Comparison of ENCODE assay signal across 8 cellular contexts in the genomic region with DNA sequence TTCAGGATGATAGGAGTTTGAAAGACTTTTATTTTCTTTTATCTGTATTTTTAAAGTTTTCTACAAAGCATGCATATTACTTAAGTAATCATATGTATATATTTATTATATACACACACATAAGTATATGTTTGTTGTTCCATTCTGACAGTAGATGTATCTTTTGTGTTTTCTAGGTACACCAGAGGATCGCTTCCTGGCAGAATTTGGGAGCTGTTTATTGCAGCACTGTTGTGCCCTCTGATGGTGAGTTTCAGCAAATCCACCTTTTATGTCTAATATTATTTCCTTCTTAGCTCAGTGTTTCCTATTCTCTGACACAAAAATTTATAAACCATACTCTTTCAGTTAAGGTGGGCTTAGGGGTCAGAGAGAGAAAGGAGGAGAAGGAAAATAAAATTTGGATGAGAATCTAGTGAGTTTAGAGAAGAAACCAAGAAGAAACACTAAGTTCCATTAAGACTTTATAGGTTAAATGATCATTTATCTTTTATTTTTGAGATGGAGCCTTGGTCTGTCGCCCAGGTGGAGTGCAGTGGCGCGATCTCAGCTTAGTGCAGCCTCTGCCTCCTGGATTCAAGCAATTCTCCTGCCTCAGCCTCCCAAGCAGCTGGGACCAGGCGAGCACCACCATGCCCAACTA. TPM values are rescaled to one million over a fixed set of nuclear protein-coding genes. Genes with fewer than 3 reads are reported as not detected.
A peak's percentile ranks its signal among the peaks of the same experiment; 100 is the strongest.
DNase-seq lines count a peak whose midpoint lies in the region; ATAC-seq and TF ChIP-seq lines count a peak whose summit lies in the region.
"Had no signal": no experiment of that assay in that cellular context is flagged by ENCODE, and none has a peak within 500 bp of the region (broad histone marks: within the 10 kb centered on the region; RNA-seq: fewer than 3 reads in every experiment).

No MANE protein-coding gene starts in this region.

- no peak overlapping the region for H3K4me3 ChIP-seq in Panc1 (ENCODE audit: low read depth in 2 of 2, low read length in 2 of 2)

- no TSS peak for BruUV-seq in Panc1 (replicated peaks; lab: Mats Ljungman, UMichigan)

- no peaks in the 10 kb centered on the region for H3K36me3 ChIP-seq in Panc1 (ENCODE audit: control insufficient read depth, insufficient read depth, low read length)

- in situ Hi-C loops in Panc1 (cut with HindIII; ENCODE audit: low pct_unique_long_range_greater_than_20kb, low sequenced_read_pairs): no loop called here
- in situ Hi-C loops in T47D (cut with HindIII; ENCODE audit: low pct_unique_long_range_greater_than_20kb, low sequenced_read_pairs): no loop called here

- intact Hi-C loops in Panc1 (cut with micrococcal nuclease; ENCODE audit: unreplicated experiment): loop anchor here (2.0 kb wide), 2 partner anchors 140 to 470 kb away; no protein-coding TSS in a partner anchor

- H3K27me3 ChIP-seq in Panc1 (ENCODE audit: control insufficient read depth, insufficient read depth, low read length): no peaks in the 10 kb centered on the region

- POLR2A ChIA-PET in Panc1 (lab: Charles Lee): no interaction called here

- peak; percentile 78; the same call in 1 of the 2 replicates for TF ChIP-seq CTCF in Panc1 (IDR thresholded peaks at IDR 0.05)

- DNase-seq in EH (ENCODE audit: low read depth): peak; percentile 76
- DNase-seq in HuH-7 (ENCODE audit: low spot score): peak; percentile 10
- DNase-seq in Panc1 (ENCODE audit: low read depth, low spot score): peak; percentile 42
- DNase-seq in T47D (ENCODE audit: low read depth in 1 of 2, low spot score in 1 of 2): peak; percentile 18 to 75
- DNase-seq in inferior parietal cortex (ENCODE audit: extremely low spot score): peak; percentile 78
- DNase-seq in stimulated activated CD4-positive, alpha-beta T cell treated with anti-CD3 and anti-CD28 coated beads, Interleukin-4, amount 100 ng/mL, for 24 hours: peak; percentile 35

- H3K4me1 ChIP-seq in Panc1 (ENCODE audit: control insufficient read depth, insufficient read depth, low read length): 0 out of 2 replicates have a peak, but pooled peaks cover 8% of the 10 kb centered on the region

- CTCF ChIA-PET in Panc1 (lab: Charles Lee): interaction anchor here (0.6 to 1.5 kb wide), 9 partner anchors 10 to 474 kb away, joined by 3 to 14 read pairs (median 4); no protein-coding TSS in a partner anchor

- no peak overlapping the region for H3K27ac ChIP-seq in Panc1 (ENCODE audit: low read length)

- ATAC-seq in Panc1: peak; percentile 91
- ATAC-seq in GM21528 (IDR thresholded peaks at IDR 0.05; ENCODE audit: low FRiP score, unreplicated experiment): no peak
- ATAC-seq: activated naive CD4-positive, alpha-beta T cell treated with anti-CD3 and anti-CD28 coated beads, Interleukin-2, amount 50 U/mL, for 72 hours had no signal

- H3K9me3 ChIP-seq in Panc1 (ENCODE audit: control insufficient read depth, insufficient read depth, low read depth, low read length): no peaks in the 10 kb centered on the region

RNA-seq across cellular contexts. Expression of a gene that starts 59.2 kb away (rescaled TPM):
- total RNA-seq in Panc1 (2021; ENCODE audit: unreplicated experiment): not detected
- polyA plus RNA-seq in Panc1 (2012; ENCODE audit: insufficient read length): not detected
- total RNA-seq: activated naive CD4-positive, alpha-beta T cell treated with anti-CD3 and anti-CD28 coated beads, Interleukin-2, amount 50 U/mL, for 72 hours had no signal

Comparison
In these comparisons a context has a peak if more than half of its experiments do, and no peak if none do; other contexts are left out.
1. DNase-seq: peak in every context shown above with its lines; median percentile 78 in inferior parietal cortex; 76 in EH; 46 in T47D; 42 in Panc1; 35 in stimulated activated CD4-positive, alpha-beta T cell treated with anti-CD3 and anti-CD28 coated beads, Interleukin-4, amount 100 ng/mL, for 24 hours; 10 in HuH-7.